In genomic region chr3:105867690-105868449, GRCh38 we compare ENCODE assay signal across 8 cellular contexts. TPM values are rescaled to one million over a fixed set of nuclear protein-coding genes. Genes with fewer than 3 reads are reported as not detected.
DNase-seq lines count a peak whose midpoint lies in the region; ATAC-seq and TF ChIP-seq lines count a peak whose summit lies in the region.

No MANE protein-coding gene starts in this region.

- peaks cover 0 to 7% (median 0%) of the 10 kb centered on the region in 3 donors for H3K36me3 ChIP-seq in Peyer's patch
- H3K36me3 ChIP-seq in effector memory CD4-positive, alpha-beta T cell (ENCODE audit: control insufficient read depth, insufficient read depth, low read length): no peaks in the 10 kb centered on the region

- TF ChIP-seq CTCF in Peyer's patch (IDR thresholded peaks at IDR 0.05): no peak
- no peak for TF ChIP-seq CTCF in nephron (IDR thresholded peaks at IDR 0.05; ENCODE audit: unreplicated experiment in 3 of 3)

- no peaks in the 10 kb centered on the region for H3K9me3 ChIP-seq in Peyer's patch
- H3K9me3 ChIP-seq in effector memory CD4-positive, alpha-beta T cell (ENCODE audit: control insufficient read depth, low read length): no peaks in the 10 kb centered on the region

- H3K4me1 Mint-ChIP-seq in nephron: peaks cover 52% of the 10 kb centered on the region

- H3K4me3 ChIP-seq in Peyer's patch: peak overlapping the region; percentile 81 to 96 (median 82)
- peak overlapping the region; percentile 99 for H3K4me3 ChIP-seq in effector memory CD4-positive, alpha-beta T cell (ENCODE audit: insufficient read depth, low read depth, low read length, poor library complexity, severe bottlenecking)

- TF ChIP-seq POLR2A in Peyer's patch (IDR thresholded peaks at IDR 0.05): no peak

- H3K27me3 ChIP-seq in Peyer's patch: no peaks in the 10 kb centered on the region
- H3K27me3 ChIP-seq in effector memory CD4-positive, alpha-beta T cell (replicated peaks; ENCODE audit: control insufficient read depth, insufficient read depth, low read length, poor library complexity, severe bottlenecking): no peaks in the 10 kb centered on the region

- DNase-seq in NCI-H510A treated with DMSO at 0.1 percent for 48 hours (lab: John Stamatoyannopoulos, UW): peak; percentile 5
- DNase-seq in NCI-H510A (lab: John Stamatoyannopoulos, UW): no peak
- DNase-seq in Peyer's patch: peak in 1 of 3 donors; percentile 14
- DNase-seq in effector memory CD4-positive, alpha-beta T cell: no peak
- no peak for DNase-seq in activated effector memory CD4-positive, alpha-beta T cell treated with Interleukin-2 at 50 U/mL for 16 hours

- no peaks in the 10 kb centered on the region for H3K9me3 Mint-ChIP-seq in nephron

- peak overlapping the region; percentile 94 to 98 (median 97) for H3K4me3 Mint-ChIP-seq in nephron

- H3K4me1 ChIP-seq in Peyer's patch: peaks cover 0 to 25% (median 2%) of the 10 kb centered on the region in 4 donors
- H3K4me1 ChIP-seq in effector memory CD4-positive, alpha-beta T cell (ENCODE audit: control insufficient read depth, insufficient read depth, low read length, poor library complexity, severe bottlenecking): peaks cover 22% of the 10 kb centered on the region

- no peak for ATAC-seq in GM19452 (IDR thresholded peaks at IDR 0.05; ENCODE audit: unreplicated experiment)
- ATAC-seq in HG03457 (IDR thresholded peaks at IDR 0.05; ENCODE audit: unreplicated experiment): no peak

- H3K27me3 Mint-ChIP-seq in nephron (ENCODE audit: low read depth): no peaks in the 10 kb centered on the region

- H3K36me3 Mint-ChIP-seq in nephron (ENCODE audit: low read depth): peaks cover 27% of the 10 kb centered on the region

- peak overlapping the region; percentile 92 to 97 (median 93) for H3K27ac ChIP-seq in Peyer's patch
- peak overlapping the region; percentile 79 for H3K27ac ChIP-seq in effector memory CD4-positive, alpha-beta T cell (ENCODE audit: insufficient read depth, low read length, poor library complexity, severe bottlenecking)

- H3K27ac Mint-ChIP-seq in nephron: peak overlapping the region; percentile 99 to 100 (median 99)

RNA-seq across cellular contexts. Expression of gene CBLB, which starts 0.9 kb away (rescaled TPM):
- total RNA-seq in Peyer's patch: 100 to 1,000 TPM in 1 of 4 donors, 10 to 100 TPM in 3; 58.6 to 112 (median 84.5) TPM
